Comparison of ENCODE assay signal across 8 cellular contexts in the genomic region with DNA sequence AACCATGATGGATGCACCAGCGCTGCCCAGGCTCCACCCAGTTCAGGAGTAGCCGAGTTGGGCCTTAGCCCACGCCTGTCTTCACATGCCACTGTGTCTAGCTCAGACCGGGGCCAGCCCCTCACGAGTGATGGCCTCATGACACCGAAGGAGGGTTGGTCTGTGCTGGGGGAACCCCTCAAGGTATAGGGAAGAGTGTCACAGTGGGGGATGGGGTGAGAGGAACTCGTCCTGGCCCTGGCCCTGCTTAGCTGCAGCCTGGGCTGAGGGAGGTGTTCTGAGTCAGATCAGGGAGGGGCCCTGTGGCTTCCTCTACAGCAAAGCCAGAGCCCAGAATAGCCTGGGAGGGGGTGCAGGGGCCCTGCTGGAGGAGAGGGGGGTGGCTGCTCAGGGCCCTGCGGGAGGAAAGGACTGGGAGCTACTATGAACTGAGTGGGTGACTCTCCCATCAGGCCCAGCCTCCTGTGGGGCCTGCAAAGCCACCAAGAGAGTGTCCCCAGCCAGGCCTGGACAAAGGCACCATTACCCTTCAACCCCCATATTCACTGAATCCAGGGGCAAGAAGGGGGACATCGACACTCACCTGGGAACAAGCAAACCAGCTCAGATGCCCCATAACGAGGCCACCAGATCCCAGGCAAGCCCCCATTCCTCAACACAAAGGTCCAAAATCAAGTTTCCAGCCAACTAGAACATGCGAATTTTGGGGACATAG. TPM values are rescaled to one million over a fixed set of nuclear protein-coding genes. Genes with fewer than 3 reads are reported as not detected.
A peak's percentile ranks its signal among the peaks of the same experiment; 100 is the strongest.
DNase-seq lines count a peak whose midpoint lies in the region; TF ChIP-seq lines count a peak whose summit lies in the region.
"Had no signal": no experiment of that assay in that cellular context is flagged by ENCODE, and none has a peak within 500 bp of the region (broad histone marks: within the 10 kb centered on the region; RNA-seq: fewer than 3 reads in every experiment).

No MANE protein-coding gene starts in this region.

- peak overlapping the region; percentile 43 for H3K4me2 ChIP-seq in Loucy (ENCODE audit: low read depth, low read length, poor library complexity, severe bottlenecking)

- H3F3A ChIP-seq in Loucy (ENCODE audit: low read depth), result no peaks in the 10 kb centered on the region

- H3K27ac ChIP-seq in mucosa of rectum (ENCODE audit: low read depth in 2 of 2, low read length in 2 of 2), result peak overlapping the region; percentile 25 to 80

- DNase-seq in H4 (ENCODE audit: low spot score) (peak; percentile 30), activated T-helper 1 cell treated with Interleukin-2 at 50 U/mL for 16 hours (ENCODE audit: low read depth) (peak; percentile 10), NCI-H187 (lab: John Stamatoyannopoulos, UW) (no peak), NCI-H1436 treated with DMSO at 0.1 percent for 48 hours (lab: John Stamatoyannopoulos, UW) (no peak)

- no peaks in the 10 kb centered on the region for H4K20me1 ChIP-seq in Loucy (ENCODE audit: insufficient read depth, low read length, poor library complexity, severe bottlenecking)

- H3K27me3 ChIP-seq in Loucy (ENCODE audit: insufficient read depth, low read length, poor library complexity, severe bottlenecking) (no peaks in the 10 kb centered on the region), mucosa of rectum (ENCODE audit: control insufficient read depth in 2 of 2, insufficient read depth in 2 of 2, low read length in 2 of 2) (no peaks in the 10 kb centered on the region)

- H3K9ac ChIP-seq in Loucy (ENCODE audit: low read depth, low read length, poor library complexity, severe bottlenecking) (peak overlapping the region; percentile 21), mucosa of rectum (ENCODE audit: low read depth in 1 of 2, low read length in 2 of 2) (no peak overlapping the region)

- no peak for TF ChIP-seq CTCF in Loucy (conservative IDR thresholded peaks at IDR 0.05; ENCODE audit: low read length)

- peak; percentile 60 for TF ChIP-seq POLR2A in GM18526 (IDR thresholded peaks at IDR 0.05; ENCODE audit: extremely low read depth, insufficient read length)

- no peak overlapping the region for H2AFZ ChIP-seq in Loucy (ENCODE audit: low read length)

- H3K4me3 ChIP-seq in Loucy (ENCODE audit: low read length, poor library complexity, severe bottlenecking) (no peak overlapping the region), mucosa of rectum (ENCODE audit: low read length in 2 of 2) (no peak overlapping the region)

- H3K4me1 ChIP-seq in Loucy (ENCODE audit: insufficient read depth, low read length, poor library complexity, severe bottlenecking) (peaks cover 22% of the 10 kb centered on the region), mucosa of rectum (ENCODE audit: control insufficient read depth in 2 of 2, insufficient read depth in 2 of 2, low read length in 2 of 2) (peaks cover 3 to 5% of the 10 kb centered on the region in 2 donors)

- H3K9me2 ChIP-seq in Loucy (replicated peaks; ENCODE audit: low read depth, low read length), result no peaks in the 10 kb centered on the region

- H3K36me3 ChIP-seq in Loucy (ENCODE audit: insufficient read depth, low read length), result no peaks in the 10 kb centered on the region
- no peaks in the 10 kb centered on the region for H3K36me3 ChIP-seq in mucosa of rectum (ENCODE audit: control insufficient read depth in 2 of 2, insufficient read depth in 2 of 2, low read length in 2 of 2)

- H3K79me2 ChIP-seq in Loucy (ENCODE audit: insufficient read depth, low read length), result no peaks in the 10 kb centered on the region

- H3K9me3 ChIP-seq in Loucy (ENCODE audit: insufficient read depth, low read depth, low read length) (no peaks in the 10 kb centered on the region), mucosa of rectum (ENCODE audit: control insufficient read depth in 2 of 2, low read length in 2 of 2) (no peaks in the 10 kb centered on the region)

RNA-seq across cellular contexts. Expression of gene IGLL5, which starts 41.2 kb away (rescaled TPM):
- total RNA-seq in H4 (2014; rRNA removed; shearing (Covaris generic)), result not detected in 2 replicates
- total RNA-seq: renal cortical epithelial cell had no signal

Comparison
In these comparisons a context has a peak if more than half of its experiments do, and no peak if none do; other contexts are left out.
1. DNase-seq: peak in H4 (single experiment) and activated T-helper 1 cell treated with Interleukin-2 at 50 U/mL for 16 hours (single experiment); none in NCI-H187 (0 of 2) and NCI-H1436 treated with DMSO at 0.1 percent for 48 hours (single experiment).